In genomic region chr1:18955442-18956188, GRCh38 we compare ENCODE assay signal across 9 cellular contexts. TPM values are rescaled to one million over a fixed set of nuclear protein-coding genes. Genes with fewer than 3 reads are reported as not detected.
DNase-seq lines count a peak whose midpoint lies in the region; ATAC-seq and TF ChIP-seq lines count a peak whose summit lies in the region.
"Had no signal": no experiment of that assay in that cellular context is flagged by ENCODE, and none has a peak within 500 bp of the region (broad histone marks: within the 10 kb centered on the region; RNA-seq: fewer than 3 reads in every experiment).

No MANE protein-coding gene starts in this region.

- no peak overlapping the region for H4K8ac ChIP-seq in IMR-90 (ENCODE audit: low read depth in 2 of 2, low read length in 2 of 2)

- intact Hi-C loops in IMR-90 (cut with micrococcal nuclease) (loop anchor here (2.0 to 5.0 kb wide), 3 partner anchors 29 to 135 kb away; no protein-coding TSS in a partner anchor), colonic mucosa (cut with DNase I) (loop anchor here (5.0 kb wide), 2 partner anchors 38 to 57 kb away; no protein-coding TSS in a partner anchor)

- peak; percentile 21; the same call in 1 of the 2 replicates for TF ChIP-seq RAD21 in IMR-90 (IDR thresholded peaks at IDR 0.05; ENCODE audit: low read length)

- H2BK120ac ChIP-seq in IMR-90 (ENCODE audit: low read depth, low read length) = no peak overlapping the region

- H3K4ac ChIP-seq in IMR-90 (ENCODE audit: low read depth, low read length) = peak overlapping the region; percentile 54

- no peak overlapping the region for H4K91ac ChIP-seq in IMR-90 (ENCODE audit: insufficient read depth, low read depth, low read length)

- peak overlapping the region; percentile 86 for H2AK9ac ChIP-seq in IMR-90 (replicated peaks; ENCODE audit: low read depth, low read length, poor library complexity)

- H3K4me3 ChIP-seq in CD4-positive, CD25-positive, alpha-beta regulatory T cell (ENCODE audit: low read depth, low read length) = peak overlapping the region; percentile 92
- H3K4me3 ChIP-seq in IMR-90 (ENCODE audit: insufficient read depth, low read depth, low read length) (peak overlapping the region; percentile 95), colonic mucosa (peak overlapping the region; percentile 72), lung (peak overlapping the region; percentile 83)

- H3K79me1 ChIP-seq in IMR-90 (ENCODE audit: low read depth in 1 of 2, low read length in 2 of 2) = peaks cover 0 to 39% of the 10 kb centered on the region in 2 experiments; a peak in 2 of 4 replicates

- no peak for TF ChIP-seq POLR2A in IMR-90 (IDR thresholded peaks at IDR 0.05; ENCODE audit: low read depth, low read length)

- H3K27ac ChIP-seq in CD4-positive, CD25-positive, alpha-beta regulatory T cell (ENCODE audit: insufficient read depth, low read length, poor library complexity, severe bottlenecking) = peak overlapping the region; percentile 98
- peak overlapping the region; percentile 68 for H3K27ac ChIP-seq in IMR-90 (ENCODE audit: insufficient read depth, low read length)
- no peak overlapping the region for H3K27ac ChIP-seq in colonic mucosa
- H3K27ac ChIP-seq in lung (ENCODE audit: low read depth in 1 of 2, low read length in 1 of 2) = peak overlapping the region in 1 of 2 donors; percentile 78
- H3K27ac ChIP-seq: KMS-11 had no signal

- dilution Hi-C loops in IMR-90 (cut with HindIII; ENCODE audit: low sequenced_read_pairs, unreplicated experiment) = no loop called here

- 0 out of 2 replicates have a peak overlapping the region, but pooled peaks have one; percentile 21 for H3K56ac ChIP-seq in IMR-90 (ENCODE audit: extremely low read depth, insufficient read depth, low read length)

- H3K14ac ChIP-seq in IMR-90 (replicated peaks; ENCODE audit: low read depth, low read length) = peak overlapping the region; percentile 82

- no peaks in the 10 kb centered on the region for H3K27me3 ChIP-seq in CD4-positive, CD25-positive, alpha-beta regulatory T cell (ENCODE audit: control insufficient read depth, insufficient read depth, low read length)
- peaks cover 6% of the 10 kb centered on the region; the same call in 1 of the 2 replicates for H3K27me3 ChIP-seq in IMR-90 (ENCODE audit: control insufficient read depth, insufficient read depth, low read length)
- H3K27me3 ChIP-seq in colonic mucosa = no peaks in the 10 kb centered on the region
- no peaks in the 10 kb centered on the region for H3K27me3 ChIP-seq in lung (ENCODE audit: control insufficient read depth, insufficient read depth)

- H2BK20ac ChIP-seq in IMR-90 (ENCODE audit: low read depth, low read length) = no peak overlapping the region

- H3K27me3 Mint-ChIP-seq in CD4-positive, CD25-positive, alpha-beta regulatory T cell = peaks cover 11% of the 10 kb centered on the region

- no peak overlapping the region for H2BK15ac ChIP-seq in IMR-90 (ENCODE audit: low read depth, low read length)

- H2AK5ac ChIP-seq in IMR-90 (ENCODE audit: low read depth, low read length) = peak overlapping the region; percentile 74

- H3K9me3 ChIP-seq in CD4-positive, CD25-positive, alpha-beta regulatory T cell (ENCODE audit: control insufficient read depth in 2 of 2, low read length in 2 of 2) = no peaks in the 10 kb centered on the region
- H3K9me3 ChIP-seq in IMR-90 (ENCODE audit: control insufficient read depth, insufficient read depth, low read length) (no peaks in the 10 kb centered on the region), colonic mucosa (no peaks in the 10 kb centered on the region), lung (ENCODE audit: control insufficient read depth in 2 of 2, insufficient read depth in 1 of 2, low read length in 1 of 2) (no peaks in the 10 kb centered on the region)

- H3K4me2 ChIP-seq in IMR-90 (ENCODE audit: low read depth, low read length) = peak overlapping the region; percentile 95
- H3K4me2 ChIP-seq: KMS-11 had no signal

- peak overlapping the region; percentile 39 for H2BK5ac ChIP-seq in IMR-90 (ENCODE audit: low read depth, low read length, poor library complexity, severe bottlenecking)

- H4K20me1 ChIP-seq in IMR-90 (ENCODE audit: insufficient read depth, low read length) = peaks cover 23% of the 10 kb centered on the region

- no peak overlapping the region for H3K18ac ChIP-seq in IMR-90 (ENCODE audit: low read depth, low read length)

- H2AFZ ChIP-seq in IMR-90 (replicated peaks; ENCODE audit: low read length, poor library complexity) = peak overlapping the region; percentile 88

- POLR2A ChIA-PET in IMR-90 (lab: Charles Lee; ENCODE audit: unreplicated experiment) = no interaction called here

- peaks cover 6 to 66% (median 50%) of the 10 kb centered on the region in 4 donors for H3K4me1 Mint-ChIP-seq in CD4-positive, CD25-positive, alpha-beta regulatory T cell

- DNase-seq in CD4-positive, CD25-positive, alpha-beta regulatory T cell = peak; percentile 41 to 75 (median 59)
- no peak for DNase-seq in IMR-90
- DNase-seq in activated CD4-positive, CD25-positive, alpha-beta regulatory T cell (lab: John Stamatoyannopoulos, UW) = peak in 3 of 4 experiments; percentile 22 to 36 (median 29)
- DNase-seq in colonic mucosa = peak; percentile 60
- no peak for DNase-seq in lung (ENCODE audit: low spot score)
- peak; percentile 61 for DNase-seq in stimulated activated naive CD8-positive, alpha-beta T cell treated with anti-CD3 and anti-CD28 coated beads, Interleukin-15, Interleukin-2, amounts not matched to agents 100 U/mL and 50 U/mL, for 24 hours

- BruUV-seq in IMR-90 (replicated peaks; lab: Mats Ljungman, UMichigan) = no TSS peak

- H3K4me3 Mint-ChIP-seq in CD4-positive, CD25-positive, alpha-beta regulatory T cell = peak overlapping the region; percentile 93 to 98 (median 95)

- H3K27ac Mint-ChIP-seq in CD4-positive, CD25-positive, alpha-beta regulatory T cell = peak overlapping the region; percentile 69 to 99 (median 94)

- peaks cover 62% of the 10 kb centered on the region for H3K4me1 ChIP-seq in CD4-positive, CD25-positive, alpha-beta regulatory T cell (ENCODE audit: control insufficient read depth, insufficient read depth, low read length, poor library complexity, severe bottlenecking)
- H3K4me1 ChIP-seq in IMR-90 (ENCODE audit: control insufficient read depth, insufficient read depth, low read length) (peaks cover 25% of the 10 kb centered on the region), colonic mucosa (peaks cover 19% of the 10 kb centered on the region), lung (ENCODE audit: control insufficient read depth in 2 of 2, insufficient read depth in 2 of 2, low read length in 2 of 2) (peaks cover 0 to 25% of the 10 kb centered on the region in 2 donors)

- TF ChIP-seq CTCF in IMR-90 (conservative IDR thresholded peaks at IDR 0.05; ENCODE audit: low read depth, low read length) (0 out of 2 replicates have a peak, but pooled peaks have one; percentile 20), colonic mucosa (IDR thresholded peaks at IDR 0.05) (no peak), lung (IDR thresholded peaks at IDR 0.05; ENCODE audit: control extremely low read depth, extremely low read depth) (no peak)

- no peak overlapping the region for H4K5ac ChIP-seq in IMR-90 (ENCODE audit: low read depth, low read length)

- peak overlapping the region; percentile 93 for H3K23ac ChIP-seq in IMR-90 (ENCODE audit: low read depth, low read length)

- in situ Hi-C loops in IMR-90 (cut with MboI; ENCODE audit: low sequenced_read_pairs) = no loop called here

- CTCF ChIA-PET in IMR-90 (lab: Yijun Ruan, JAX) = interaction anchor here (1.2 to 1.6 kb wide), 2 partner anchors 42 to 1707 kb away, joined by 3 to 5 read pairs; no protein-coding TSS in a partner anchor

- H3K36me3 Mint-ChIP-seq in CD4-positive, CD25-positive, alpha-beta regulatory T cell = no peaks in the 10 kb centered on the region

- peaks cover 8% of the 10 kb centered on the region; the same call in 1 of the 2 replicates for H3K9me1 ChIP-seq in IMR-90 (ENCODE audit: insufficient read depth, low read length)

- peaks cover 3% of the 10 kb centered on the region for H3K36me3 ChIP-seq in CD4-positive, CD25-positive, alpha-beta regulatory T cell (ENCODE audit: control insufficient read depth, insufficient read depth, low read length)
- no peaks in the 10 kb centered on the region for H3K36me3 ChIP-seq in IMR-90 (ENCODE audit: control insufficient read depth, insufficient read depth, low read length)
- no peaks in the 10 kb centered on the region for H3K36me3 ChIP-seq in colonic mucosa
- peaks cover 0 to 2% of the 10 kb centered on the region in 2 donors for H3K36me3 ChIP-seq in lung (ENCODE audit: control insufficient read depth in 2 of 2, insufficient read depth in 2 of 2, low read length in 2 of 2)

- H3K9ac ChIP-seq in IMR-90 (ENCODE audit: low read depth, low read length) = peak overlapping the region; percentile 79
- peak overlapping the region; percentile 46 to 82 for H3K9ac ChIP-seq in colonic mucosa (ENCODE audit: low read depth in 2 of 2, low read length in 2 of 2)
- H3K9ac ChIP-seq: KMS-11 had no signal

- WGBS in IMR-90 (ENCODE audit: extremely low coverage in 2 of 2, insufficient read length in 1 of 2), 2 experiments = 0% methylated on average over 37 of the region's 89 CpGs; no CpG with 5 or more reads in 1 of the 2 experiments
- 1% methylated on average over 53 to 89 of the region's 89 CpGs for WGBS in lung, 2 donors

- peak; percentile 8 to 33 for ATAC-seq in CD4-positive, CD25-positive, alpha-beta regulatory T cell (ENCODE audit: low read depth in 2 of 2)
- ATAC-seq in GM19463 (IDR thresholded peaks at IDR 0.05; ENCODE audit: unreplicated experiment) = peak; percentile 10
- ATAC-seq in IMR-90 (ENCODE audit: low read depth) = peak; percentile 4
- no peak for ATAC-seq in lung (ENCODE audit: insufficient read depth, low FRiP score)
- ATAC-seq in stimulated activated naive CD8-positive, alpha-beta T cell treated with anti-CD3 and anti-CD28 coated beads, Interleukin-15, Interleukin-2, amounts not matched to agents 100 U/mL and 50 U/mL, for 24 hours = peak; percentile 0
- ATAC-seq in HG03039 (IDR thresholded peaks at IDR 0.05; ENCODE audit: unreplicated experiment) = no peak

- no peaks in the 10 kb centered on the region for H3K9me3 Mint-ChIP-seq in CD4-positive, CD25-positive, alpha-beta regulatory T cell

RNA-seq across cellular contexts. Expression of gene IFFO2, which starts 0.9 kb away (rescaled TPM):
- total RNA-seq in CD4-positive, CD25-positive, alpha-beta regulatory T cell = 101 TPM
- 1 to 10 TPM; 1.4 to 4.7 (median 2.9) TPM for polyA plus RNA-seq in CD4-positive, CD25-positive, alpha-beta regulatory T cell
- 13.6 and 14.5 TPM in 2 replicates for total RNA-seq in IMR-90 (2012; rRNA removed)
- polyA plus RNA-seq in IMR-90 (2012; rRNA removed) = 18.1 and 18.2 TPM in 2 replicates
- 14.9 and 25.2 TPM in 2 replicates for polyA plus RNA-seq in IMR-90 (2012; cell fraction: cytosol; rRNA removed)
- polyA plus RNA-seq in IMR-90 (2012; cell fraction: nucleus; rRNA removed; ENCODE audit: low replicate concordance) = 20.2 and 32.8 TPM in 2 replicates
- total RNA-seq in colonic mucosa = 10 to 100 TPM in 1 of 2 donors, 1 to 10 TPM in 1; 5.6 to 14.0 TPM
- 10 to 100 TPM in 1 of 2 donors, 1 to 10 TPM in 1; 8.7 to 18.9 TPM for total RNA-seq in lung
- polyA plus RNA-seq in lung = 1 to 10 TPM; 7.6 to 8.0 TPM

RNA-seq across cellular contexts. Expression of gene ALDH4A1, which starts 53.3 kb away (rescaled TPM):
- total RNA-seq in CD4-positive, CD25-positive, alpha-beta regulatory T cell = 1.4 TPM
- polyA plus RNA-seq in CD4-positive, CD25-positive, alpha-beta regulatory T cell = 1 to 10 TPM; 1.0 to 2.0 (median 1.5) TPM
- total RNA-seq in IMR-90 (2012; rRNA removed) = 8.6 TPM in 2 replicates
- polyA plus RNA-seq in IMR-90 (2012; rRNA removed) = 21.1 and 23.0 TPM in 2 replicates
- 12.1 and 21.4 TPM in 2 replicates for polyA plus RNA-seq in IMR-90 (2012; cell fraction: cytosol; rRNA removed)
- polyA plus RNA-seq in IMR-90 (2012; cell fraction: nucleus; rRNA removed; ENCODE audit: low replicate concordance) = 16.8 and 36.6 TPM in 2 replicates
- 10 to 100 TPM in 1 of 2 donors, 1 to 10 TPM in 1; 7.9 to 13.0 TPM for total RNA-seq in colonic mucosa
- 10 to 100 TPM in 1 of 2 donors, 1 to 10 TPM in 1; 6.4 to 12.5 TPM for total RNA-seq in lung
- 10 to 100 TPM in 1 of 2 donors, 1 to 10 TPM in 1; 9.9 to 16.3 TPM for polyA plus RNA-seq in lung

Comparison
In these comparisons a context has a peak if more than half of its experiments do, and no peak if none do; other contexts are left out.
1. ATAC-seq: peak in CD4-positive, CD25-positive, alpha-beta regulatory T cell (2 of 2), GM19463 (single experiment), IMR-90 (single experiment) and stimulated activated naive CD8-positive, alpha-beta T cell treated with anti-CD3 and anti-CD28 coated beads, Interleukin-15, Interleukin-2, amounts not matched to agents 100 U/mL and 50 U/mL, for 24 hours (single experiment); none in lung (single experiment) and HG03039 (single experiment).
2. DNase-seq: peak in CD4-positive, CD25-positive, alpha-beta regulatory T cell (3 of 3), activated CD4-positive, CD25-positive, alpha-beta regulatory T cell (3 of 4), colonic mucosa (single experiment) and stimulated activated naive CD8-positive, alpha-beta T cell treated with anti-CD3 and anti-CD28 coated beads, Interleukin-15, Interleukin-2, amounts not matched to agents 100 U/mL and 50 U/mL, for 24 hours (single experiment); none in IMR-90 (single experiment) and lung (single experiment).
3. Peak in every context shown above with its lines, with median percentiles within 50 percentile points of each other: H3K4me3 ChIP-seq.